Comparison of ENCODE assay signal across 8 cellular contexts in the genomic region with DNA sequence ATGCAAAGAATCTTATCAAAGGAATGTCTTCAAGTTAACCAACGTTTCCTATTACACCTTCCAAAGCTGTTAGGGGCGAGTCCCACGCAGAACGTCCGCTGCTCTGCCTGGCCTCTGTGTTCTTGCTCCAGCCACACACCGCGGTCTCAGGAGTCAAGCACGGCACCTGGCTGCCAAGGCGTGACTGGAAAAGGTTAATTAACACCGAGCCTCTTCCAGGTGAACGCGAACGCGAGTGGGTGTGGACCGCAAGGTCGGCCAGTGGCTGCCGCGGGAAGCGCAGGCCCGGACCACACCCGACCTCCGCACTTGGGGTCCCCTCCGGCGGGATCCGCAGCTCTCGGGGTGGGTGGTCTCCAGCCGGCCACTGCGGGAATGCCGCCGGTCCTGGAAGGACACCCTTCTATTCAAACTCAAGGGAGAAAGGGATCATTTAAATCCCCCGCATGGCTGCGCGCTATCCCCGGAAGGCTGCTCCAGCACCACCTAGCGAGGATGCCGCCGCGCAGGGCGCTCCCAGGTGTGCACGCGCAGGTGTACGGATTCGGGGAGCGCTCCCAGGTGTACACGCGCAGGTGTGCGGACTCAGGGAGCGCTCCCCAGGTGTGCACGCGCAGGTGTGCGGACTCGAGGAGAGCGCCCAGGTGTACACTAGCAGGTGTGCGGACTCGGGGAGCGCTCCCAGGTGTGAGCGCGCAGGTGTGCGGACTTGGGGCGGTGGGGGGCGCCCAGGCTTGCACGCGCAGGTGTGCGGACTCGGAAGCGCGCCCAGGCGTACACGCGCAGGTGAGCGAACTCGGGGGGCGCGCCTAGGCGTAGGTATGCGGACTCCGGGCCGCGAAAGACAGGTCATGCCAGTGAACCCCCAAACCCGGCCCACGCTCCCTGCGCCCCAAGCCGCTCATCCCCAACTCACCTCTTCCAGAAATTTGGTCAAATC. TPM values are rescaled to one million over a fixed set of nuclear protein-coding genes. Genes with fewer than 3 reads are reported as not detected.
A peak's percentile ranks its signal among the peaks of the same experiment; 100 is the strongest.
DNase-seq lines count a peak whose midpoint lies in the region; ATAC-seq, FAIRE-seq and TF ChIP-seq lines count a peak whose summit lies in the region.

No MANE protein-coding gene starts in this region.

- H3K36me3 ChIP-seq in mammary epithelial cell (ENCODE audit: insufficient read depth, low read length), result no peaks in the 10 kb centered on the region
- H3K36me3 ChIP-seq in HepG2 (replicated peaks in 1 of 2; ENCODE audit: control insufficient read depth in 1 of 2, insufficient read depth in 2 of 2, low read length in 2 of 2), result no peaks in the 10 kb centered on the region
- H3K36me3 ChIP-seq in tibial nerve, result no peaks in the 10 kb centered on the region

- TF ChIP-seq RAD21 in HepG2 (CRISPR knock-in tag; IDR thresholded peaks at IDR 0.05), result no peak; the same call in 1 of the 2 replicates

- H3K27me3 Mint-ChIP-seq in activated CD8-positive, alpha-beta memory T cell treated with anti-CD3 and anti-CD28 coated beads, Interleukin-2, amount 10 ng/mL, durations not matched to agents 7 days and 5 days, result no peaks in the 10 kb centered on the region

- H4K20me1 ChIP-seq in mammary epithelial cell (ENCODE audit: insufficient read depth, low read length), result no peaks in the 10 kb centered on the region
- no peaks in the 10 kb centered on the region for H4K20me1 ChIP-seq in HepG2 (ENCODE audit: insufficient read depth, low read length)

- DNase-seq in activated CD8-positive, alpha-beta memory T cell treated with anti-CD3 and anti-CD28 coated beads, Interleukin-2, amount 10 ng/mL, durations not matched to agents 7 days and 5 days, result no peak
- DNase-seq in activated CD8-positive, alpha-beta memory T cell treated with anti-CD3 and anti-CD28 coated beads for 24 hours, result no peak
- DNase-seq in NCI-H526 (lab: John Stamatoyannopoulos, UW) (peak; percentile 53 to 84), mammary epithelial cell (peak; percentile 65), HepG2 (ENCODE audit: low spot score) (peak; percentile 34), tibial nerve (ENCODE audit: low spot score in 2 of 2) (no peak), foreskin melanocyte (no peak)

- H3K27ac Mint-ChIP-seq in activated CD8-positive, alpha-beta memory T cell treated with anti-CD3 and anti-CD28 coated beads, Interleukin-2, amount 10 ng/mL, durations not matched to agents 7 days and 5 days, result peak overlapping the region; percentile 58

- TF ChIP-seq EP300 in HepG2 (IDR thresholded peaks at IDR 0.05; ENCODE audit: low read depth in 2 of 2, low read length in 2 of 2), result no peak
- TF ChIP-seq EP300 in HepG2 (CRISPR knock-in tag; IDR thresholded peaks at IDR 0.05; ENCODE audit: borderline replicate concordance), result no peak
- no peak for TF ChIP-seq EP300 in tibial nerve (IDR thresholded peaks at IDR 0.05)

- H3K4me3 ChIP-seq in mammary epithelial cell (replicated peaks in 1 of 3; ENCODE audit: insufficient read depth in 1 of 3, low read depth in 2 of 3, low read length in 3 of 3) (peak overlapping the region; percentile 80 to 90 (median 81)), HepG2 (replicated peaks in 1 of 3; ENCODE audit: insufficient read depth in 1 of 3, low read depth in 2 of 3, low read length in 3 of 3) (peak overlapping the region; percentile 82 to 94 (median 91)), tibial nerve (peak overlapping the region; percentile 84 to 100 (median 93))

- TF ChIP-seq CTCF in mammary epithelial cell (conservative IDR thresholded peaks at IDR 0.05 in 1 of 2, IDR thresholded peaks at IDR 0.05 in 1 of 2; ENCODE audit: extremely low read depth in 1 of 2, insufficient read depth in 1 of 2, low read depth in 1 of 2, low read length in 2 of 2), result peak; percentile 9 to 48
- peak; percentile 80 for TF ChIP-seq CTCF in HepG2 (CRISPR knock-in tag; IDR thresholded peaks at IDR 0.05)
- TF ChIP-seq CTCF in tibial nerve (IDR thresholded peaks at IDR 0.05), result peak in 1 of 5 experiments; percentile 9

- TF ChIP-seq POLR2A in HepG2 (IDR thresholded peaks at IDR 0.05; ENCODE audit: insufficient read depth in 1 of 2, low read depth in 2 of 2, low read length in 2 of 2) (no peak), tibial nerve (IDR thresholded peaks at IDR 0.05) (no peak)

- H3K9me3 ChIP-seq in mammary epithelial cell (replicated peaks; ENCODE audit: insufficient read depth, low read length) (no peaks in the 10 kb centered on the region), HepG2 (ENCODE audit: low read length) (no peaks in the 10 kb centered on the region), tibial nerve (no peaks in the 10 kb centered on the region)

- CTCF ChIA-PET in activated CD8-positive, alpha-beta memory T cell treated with anti-CD3 and anti-CD28 coated beads, Interleukin-2, amount 10 ng/mL, durations not matched to agents 7 days and 5 days (lab: Charles Lee), result interaction anchor here (0.9 kb wide), 1 partner anchor 51 kb away, joined by 3 read pairs; no protein-coding TSS in a partner anchor
- CTCF ChIA-PET in mammary epithelial cell (lab: Charles Lee; ENCODE audit: low non-redundant PET), result no interaction called here
- CTCF ChIA-PET in HepG2 (lab: Yijun Ruan, JAX; ENCODE audit: low intra/inter-chr PET ratio, low total read pairs), result interaction anchor here (2.8 kb wide), 1 partner anchor 95 kb away, joined by 14 read pairs; no protein-coding TSS in a partner anchor

- intact Hi-C loops in mammary epithelial cell (cut with micrococcal nuclease), result loop anchor here (1.0 kb wide), 1 partner anchor 95 kb away; no protein-coding TSS in a partner anchor
- intact Hi-C loops in HepG2 (cut with micrococcal nuclease; ENCODE audit: unreplicated experiment), result no loop called here

- peaks cover 8% of the 10 kb centered on the region for H3K4me1 ChIP-seq in mammary epithelial cell (ENCODE audit: insufficient read depth, low read length)
- H3K4me1 ChIP-seq in HepG2 (ENCODE audit: insufficient read depth, low read length), result peaks cover 59% of the 10 kb centered on the region
- peaks cover 0 to 54% (median 22%) of the 10 kb centered on the region in 4 donors for H3K4me1 ChIP-seq in tibial nerve

- 6% methylated on average over 35 of the region's 83 CpGs for WGBS in mammary epithelial cell (ENCODE audit: low coverage, missing lambda C conversion rate)
- WGBS in HepG2 (ENCODE audit: low lambda C conversion rate), result under 1% methylated on average over 15 of the region's 83 CpGs
- 12 to 18% methylated on average over 50 to 61 of the region's 83 CpGs for WGBS in tibial nerve, 2 donors

- H2AFZ ChIP-seq in mammary epithelial cell (ENCODE audit: low read depth, low read length), result peak overlapping the region; percentile 83
- H2AFZ ChIP-seq in HepG2 (ENCODE audit: low read length), result no peak overlapping the region

- in situ Hi-C loops in mammary epithelial cell (cut with MboI; ENCODE audit: low sequenced_read_pairs in 2 of 2), result no loop called here
- in situ Hi-C loops in HepG2 (cut with HindIII; ENCODE audit: extremely low pct_ligation_motif_present, low pct_unique_long_range_greater_than_20kb), result loop anchor here (5.0 to 25.0 kb wide), 2 partner anchors 94 to 921 kb away; partner anchors contain the start of genes PTGR3 and TSHZ1

- peaks cover 11% of the 10 kb centered on the region for H3K4me1 Mint-ChIP-seq in activated CD8-positive, alpha-beta memory T cell treated with anti-CD3 and anti-CD28 coated beads, Interleukin-2, amount 10 ng/mL, durations not matched to agents 7 days and 5 days

- H3K4me2 ChIP-seq in mammary epithelial cell (ENCODE audit: insufficient read depth, low read depth, low read length) (peak overlapping the region; percentile 96), HepG2 (ENCODE audit: low read depth, low read length) (peak overlapping the region; percentile 81)

- peaks cover 2% of the 10 kb centered on the region for H3K36me3 Mint-ChIP-seq in activated CD8-positive, alpha-beta memory T cell treated with anti-CD3 and anti-CD28 coated beads, Interleukin-2, amount 10 ng/mL, durations not matched to agents 7 days and 5 days

- BruUV-seq in mammary epithelial cell (replicated peaks; lab: Mats Ljungman, UMichigan), result no TSS peak
- TSS peak; percentile 46 for BruUV-seq in HepG2 (replicated peaks; lab: Mats Ljungman, UMichigan)

- H3K4me3 Mint-ChIP-seq in activated CD8-positive, alpha-beta memory T cell treated with anti-CD3 and anti-CD28 coated beads, Interleukin-2, amount 10 ng/mL, durations not matched to agents 7 days and 5 days, result peak overlapping the region; percentile 90

- H3K9ac ChIP-seq in mammary epithelial cell (ENCODE audit: insufficient read depth, low read length) (no peak overlapping the region), HepG2 (ENCODE audit: insufficient read depth, low read depth, low read length) (peak overlapping the region; percentile 87)

- no peaks in the 10 kb centered on the region for H3K9me3 Mint-ChIP-seq in activated CD8-positive, alpha-beta memory T cell treated with anti-CD3 and anti-CD28 coated beads, Interleukin-2, amount 10 ng/mL, durations not matched to agents 7 days and 5 days (ENCODE audit: low read depth)

- ATAC-seq in activated CD8-positive, alpha-beta memory T cell treated with anti-CD3 and anti-CD28 coated beads, Interleukin-2, amount 10 ng/mL, durations not matched to agents 7 days and 5 days, result no peak
- ATAC-seq in HepG2 (peak; percentile 57), HG03135 (IDR thresholded peaks at IDR 0.05; ENCODE audit: unreplicated experiment) (no peak)

- H3K27ac ChIP-seq in mammary epithelial cell (ENCODE audit: insufficient read depth, low read depth, low read length) (no peak overlapping the region), HepG2 (ENCODE audit: extremely low read length, insufficient read depth, low read length) (peak overlapping the region; percentile 94), tibial nerve (peak overlapping the region; percentile 46 to 87 (median 81))

- no peaks in the 10 kb centered on the region for H3K27me3 ChIP-seq in mammary epithelial cell (ENCODE audit: insufficient read depth, low read length)
- no peaks in the 10 kb centered on the region; a peak in 1 of 5 replicates for H3K27me3 ChIP-seq in HepG2 (ENCODE audit: control insufficient read depth in 1 of 2, insufficient read depth in 2 of 2, low read length in 2 of 2)
- no peaks in the 10 kb centered on the region for H3K27me3 ChIP-seq in tibial nerve

- no peak for FAIRE-seq in HepG2 (lab: Jason Lieb, UNC)

- H3K79me2 ChIP-seq in mammary epithelial cell (ENCODE audit: insufficient read depth, low read length), result no peaks in the 10 kb centered on the region
- H3K79me2 ChIP-seq in HepG2 (ENCODE audit: insufficient read depth, low read length), result peaks cover 55% of the 10 kb centered on the region

- dilution Hi-C loops in mammary epithelial cell (cut with HindIII; ENCODE audit: low sequenced_read_pairs), result no loop called here

- POLR2A ChIA-PET in HepG2 (lab: Yijun Ruan, JAX), result interaction anchor here (0.9 to 1.3 kb wide), 3 partner anchors 49 to 205 kb away, joined by 3 to 4 read pairs (median 3); partner anchors contain the start of gene CNDP2

RNA-seq across cellular contexts. Expression of gene CYB5A, which starts 0.7 kb away (rescaled TPM):
- total RNA-seq in activated CD8-positive, alpha-beta memory T cell treated with anti-CD3 and anti-CD28 coated beads, Interleukin-2, amount 10 ng/mL, durations not matched to agents 7 days and 5 days, result 10 to 100 TPM; 27.1 to 35.6 TPM
- total RNA-seq in mammary epithelial cell, result 10 to 100 TPM; 25.7 to 27.8 TPM
- polyA plus RNA-seq in mammary epithelial cell, result 50.1 TPM
- 28.0 TPM for polyA minus RNA-seq in mammary epithelial cell
- 356 and 411 TPM in 2 replicates for total RNA-seq in HepG2 (2016; rRNA removed; fragmentation: Illumina TruSeq; extraction: Trizol)
- 374 and 466 TPM in 2 replicates for total RNA-seq in HepG2 (2016; cell fraction: cytosol; rRNA removed; fragmentation: Illumina TruSeq; extraction: Trizol; ENCODE audit: low read depth)
- 373 and 443 TPM in 2 replicates for total RNA-seq in HepG2 (2016; cell fraction: insoluble cytoplasmic fraction; rRNA removed; fragmentation: Illumina TruSeq; extraction: Trizol)
- 360 and 432 TPM in 2 replicates for total RNA-seq in HepG2 (2016; cell fraction: membrane; rRNA removed; fragmentation: Illumina TruSeq; extraction: Trizol)
- 129 and 140 TPM in 2 replicates for total RNA-seq in HepG2 (2016; cell fraction: nucleus; rRNA removed; fragmentation: Illumina TruSeq; extraction: Trizol)
- 215 and 233 TPM in 2 replicates for polyA plus RNA-seq in HepG2 (2011; rRNA removed)
- 375 and 416 TPM in 2 replicates for polyA plus RNA-seq in HepG2 (2011; cell fraction: cytosol; rRNA removed)
- polyA plus RNA-seq in HepG2 (2011; cell fraction: nucleus; rRNA removed), result 94.1 and 130 TPM in 2 replicates
- 216 and 218 TPM in 2 replicates for polyA plus RNA-seq in HepG2 (2012)
- 479 and 611 TPM in 2 replicates for polyA plus RNA-seq in HepG2 (2016; cell fraction: cytosol; fragmentation: Illumina TruSeq; extraction: Trizol; ENCODE audit: low read depth)
- 473 and 479 TPM in 2 replicates for polyA plus RNA-seq in HepG2 (2016; cell fraction: insoluble cytoplasmic fraction; fragmentation: Illumina TruSeq; extraction: Trizol; ENCODE audit: low read depth)
- polyA plus RNA-seq in HepG2 (2016; cell fraction: membrane; fragmentation: Illumina TruSeq; extraction: Trizol; ENCODE audit: low read depth), result 378 and 460 TPM in 2 replicates
- polyA plus RNA-seq in HepG2 (2016; cell fraction: nucleus; fragmentation: Illumina TruSeq; extraction: Trizol; ENCODE audit: insufficient read depth, low read depth), result 240 and 246 TPM in 2 replicates
- polyA minus RNA-seq in HepG2 (2011; rRNA and poly(A)+ RNA removed; ENCODE audit: low replicate concordance), result 0.14 and 63.3 TPM in 2 replicates
- 74.5 and 95.0 TPM in 2 replicates for polyA minus RNA-seq in HepG2 (2011; cell fraction: cytosol; rRNA and poly(A)+ RNA removed)
- 40.4 and 58.9 TPM in 2 replicates for polyA minus RNA-seq in HepG2 (2011; cell fraction: nucleus; rRNA and poly(A)+ RNA removed)
- total RNA-seq in tibial nerve, result 100 to 1,000 TPM; 232 to 490 (median 267) TPM

RNA-seq across cellular contexts. Expression of gene C18orf63, which starts 24.5 kb away (rescaled TPM):
- not detected for total RNA-seq in activated CD8-positive, alpha-beta memory T cell treated with anti-CD3 and anti-CD28 coated beads, Interleukin-2, amount 10 ng/mL, durations not matched to agents 7 days and 5 days
- total RNA-seq in mammary epithelial cell, result under 1 TPM in 1 of 2 donors, not detected in 1; under 0.01 TPM
- not detected for polyA plus RNA-seq in mammary epithelial cell
- not detected for polyA minus RNA-seq in mammary epithelial cell
- not detected in 2 replicates for total RNA-seq in HepG2 (2016; rRNA removed; fragmentation: Illumina TruSeq; extraction: Trizol)
- not detected in 2 replicates for total RNA-seq in HepG2 (2016; cell fraction: cytosol; rRNA removed; fragmentation: Illumina TruSeq; extraction: Trizol; ENCODE audit: low read depth)
- not detected in 2 replicates for total RNA-seq in HepG2 (2016; cell fraction: insoluble cytoplasmic fraction; rRNA removed; fragmentation: Illumina TruSeq; extraction: Trizol)
- total RNA-seq in HepG2 (2016; cell fraction: membrane; rRNA removed; fragmentation: Illumina TruSeq; extraction: Trizol), result not detected in 2 replicates
- not detected in 2 replicates for total RNA-seq in HepG2 (2016; cell fraction: nucleus; rRNA removed; fragmentation: Illumina TruSeq; extraction: Trizol)
- 0.01 TPM in 1 of 2 replicates, not detected in the other for polyA plus RNA-seq in HepG2 (2011; rRNA removed)
- not detected in 2 replicates for polyA plus RNA-seq in HepG2 (2011; cell fraction: cytosol; rRNA removed)
- polyA plus RNA-seq in HepG2 (2011; cell fraction: nucleus; rRNA removed), result not detected in 2 replicates
- polyA plus RNA-seq in HepG2 (2012), result not detected in 2 replicates
- polyA plus RNA-seq in HepG2 (2016; cell fraction: cytosol; fragmentation: Illumina TruSeq; extraction: Trizol; ENCODE audit: low read depth), result not detected in 2 replicates
- polyA plus RNA-seq in HepG2 (2016; cell fraction: insoluble cytoplasmic fraction; fragmentation: Illumina TruSeq; extraction: Trizol; ENCODE audit: low read depth), result not detected in 2 replicates
- polyA plus RNA-seq in HepG2 (2016; cell fraction: membrane; fragmentation: Illumina TruSeq; extraction: Trizol; ENCODE audit: low read depth), result not detected in 2 replicates
- not detected in 2 replicates for polyA plus RNA-seq in HepG2 (2016; cell fraction: nucleus; fragmentation: Illumina TruSeq; extraction: Trizol; ENCODE audit: insufficient read depth, low read depth)
- polyA minus RNA-seq in HepG2 (2011; rRNA and poly(A)+ RNA removed; ENCODE audit: low replicate concordance), result not detected in 2 replicates
- not detected in 2 replicates for polyA minus RNA-seq in HepG2 (2011; cell fraction: cytosol; rRNA and poly(A)+ RNA removed)
- polyA minus RNA-seq in HepG2 (2011; cell fraction: nucleus; rRNA and poly(A)+ RNA removed), result not detected in 2 replicates
- not detected for total RNA-seq in tibial nerve

Comparison
In these comparisons a context has a peak if more than half of its experiments do, and no peak if none do; other contexts are left out.
1. DNase-seq: peak in NCI-H526 (2 of 2), mammary epithelial cell (single experiment) and HepG2 (single experiment); none in activated CD8-positive, alpha-beta memory T cell treated with anti-CD3 and anti-CD28 coated beads, Interleukin-2, amount 10 ng/mL, durations not matched to agents 7 days and 5 days (single experiment), activated CD8-positive, alpha-beta memory T cell treated with anti-CD3 and anti-CD28 coated beads for 24 hours (single experiment), tibial nerve (0 of 2) and foreskin melanocyte (single experiment).
2. Peak in every context shown above with its lines, with median percentiles within 50 percentile points of each other: H3K4me3 ChIP-seq.